Comparison of ENCODE assay signal across 22 cellular contexts in genomic region chr1:167594827-167595226, GRCh38.
"Had no signal": no experiment of that assay in that cellular context is flagged by ENCODE, and none has a peak within 500 bp of the region (broad histone marks: within the 10 kb centered on the region; RNA-seq: fewer than 3 reads in every experiment).

No MANE protein-coding gene starts in this region.

- ATAC-seq: activated T-cell treated with anti-CD3 and anti-CD28 coated beads, Interleukin-2, amount 50 U/mL, for 4 hours; PC-3; T-cell had no signal

- DNase-seq: activated CD4-positive, alpha-beta memory T cell treated with anti-CD3 and anti-CD28 coated beads for 36 hours; activated CD4-positive, alpha-beta T cell treated with anti-CD3 and anti-CD28 coated beads, Interleukin-2, amount 10 ng/mL, durations not matched to agents 7 days and 5 days; activated CD4-positive, CD25-positive, alpha-beta regulatory T cell; activated CD8-positive, alpha-beta memory T cell treated with anti-CD3 and anti-CD28 coated beads for 24 hours; activated gamma-delta T cell; activated naive CD4-positive, alpha-beta T cell treated with anti-CD3 and anti-CD28 coated beads for 36 hours; activated T-cell treated with anti-CD3 and anti-CD28 coated beads, Interleukin-2, amount 50 U/mL, for 4 hours; amygdala; cortex of kidney; KG1; MM.1S; NCI-H1105; NCI-H1436; NCI-H1930; NCI-H226; NCI-H510A treated with DMSO at 0.1 percent for 48 hours; NCI-H69; PC-3; SHP77; T-cell; T-helper 2 cell; T1000 had no signal
